Comparison of ENCODE assay signal across 8 cellular contexts in the genomic region with DNA sequence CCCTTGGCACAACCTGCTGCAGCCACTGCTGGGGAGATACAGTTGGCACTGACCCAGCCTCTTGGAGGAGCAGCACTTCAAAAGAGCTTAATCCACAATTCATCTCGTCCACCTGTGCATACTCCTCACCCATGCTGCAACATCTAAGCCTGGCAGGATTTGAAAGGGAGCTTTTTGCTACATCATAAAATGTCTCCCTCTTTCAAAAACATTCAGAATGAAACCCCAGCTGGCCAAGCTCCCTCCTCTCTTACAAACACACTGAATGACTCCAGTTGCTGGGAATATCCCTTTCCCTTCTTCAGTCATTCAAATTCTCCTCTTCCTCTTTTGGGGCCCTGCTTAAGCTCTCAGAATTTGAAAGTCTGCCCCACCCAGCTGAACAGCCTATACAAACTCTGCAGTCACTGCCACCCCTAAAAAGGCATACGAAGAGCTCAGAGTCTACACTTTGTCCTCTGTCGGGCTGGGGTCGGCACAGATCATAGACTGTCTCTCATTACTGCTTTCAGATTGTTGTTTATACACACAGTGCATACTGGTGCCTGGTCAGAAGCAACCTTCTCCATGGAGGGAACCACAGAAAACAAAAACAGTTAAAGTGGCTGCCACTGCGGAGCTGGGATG. TPM values are rescaled to one million over a fixed set of nuclear protein-coding genes. Genes with fewer than 3 reads are reported as not detected.
DNase-seq lines count a peak whose midpoint lies in the region; ATAC-seq and TF ChIP-seq lines count a peak whose summit lies in the region.

No MANE protein-coding gene starts in this region.

- intact Hi-C loops in esophagus muscularis mucosa (cut with DNase I), result no loop called here

- TF ChIP-seq POLR2A in esophagus muscularis mucosa (IDR thresholded peaks at IDR 0.05; ENCODE audit: low read depth), result no peak

- H3K27me3 ChIP-seq in hepatocyte (no peaks in the 10 kb centered on the region), esophagus muscularis mucosa (no peaks in the 10 kb centered on the region)

- peaks cover 25% of the 10 kb centered on the region for H3K79me2 ChIP-seq in hepatocyte

- no peak for TF ChIP-seq EP300 in esophagus muscularis mucosa (IDR thresholded peaks at IDR 0.05)

- H2AFZ ChIP-seq in hepatocyte, result no peak overlapping the region

- peaks cover 4% of the 10 kb centered on the region for H4K20me1 ChIP-seq in hepatocyte (ENCODE audit: insufficient read depth, poor library complexity, severe bottlenecking)

- ATAC-seq in GM21786 (IDR thresholded peaks at IDR 0.05; ENCODE audit: unreplicated experiment), result peak; percentile 67
- no peak for ATAC-seq in HG03097 (IDR thresholded peaks at IDR 0.05; ENCODE audit: low FRiP score, unreplicated experiment)

- H3K36me3 ChIP-seq in hepatocyte (replicated peaks; ENCODE audit: insufficient read depth, low read depth), result no peaks in the 10 kb centered on the region
- peaks cover 52 to 97% (median 89%) of the 10 kb centered on the region in 4 donors for H3K36me3 ChIP-seq in esophagus muscularis mucosa

- no peaks in the 10 kb centered on the region for H3K9me2 ChIP-seq in hepatocyte (replicated peaks; ENCODE audit: insufficient read depth)

- DNase-seq in DMS79 treated with DMSO at 0.1 percent for 48 hours (lab: John Stamatoyannopoulos, UW) (peak; percentile 72), RPMI8226 (peak; percentile 93), hepatocyte (ENCODE audit: low spot score) (no peak), esophagus muscularis mucosa (ENCODE audit: extremely low spot score) (no peak), DMS114 treated with DMSO at 0.1 percent for 48 hours (lab: John Stamatoyannopoulos, UW; ENCODE audit: unreplicated experiment) (no peak), middle frontal gyrus (ENCODE audit: extremely low spot score, low spot score) (no peak)

- TF ChIP-seq CTCF in hepatocyte (IDR thresholded peaks at IDR 0.05; ENCODE audit: poor library complexity), result no peak
- no peak for TF ChIP-seq CTCF in esophagus muscularis mucosa (IDR thresholded peaks at IDR 0.05)

- H3K27ac ChIP-seq in hepatocyte (peak overlapping the region; percentile 1), esophagus muscularis mucosa (replicated peaks in 1 of 4) (no peak overlapping the region)

- H3K9me3 ChIP-seq in hepatocyte (ENCODE audit: low read depth), result no peaks in the 10 kb centered on the region
- H3K9me3 ChIP-seq in esophagus muscularis mucosa, result no peaks in the 10 kb centered on the region

- H3K4me1 ChIP-seq in hepatocyte (ENCODE audit: insufficient read depth) (no peaks in the 10 kb centered on the region), esophagus muscularis mucosa (peaks cover 7 to 17% (median 13%) of the 10 kb centered on the region in 4 donors)

- WGBS in hepatocyte (ENCODE audit: low lambda C conversion rate, missing lambda C conversion rate), result 87% methylated on average over 5 of the region's 5 CpGs
- 61% methylated on average over 5 of the region's 5 CpGs for WGBS in esophagus muscularis mucosa

- H3K4me2 ChIP-seq in hepatocyte, result no peak overlapping the region

- H3K4me3 ChIP-seq in hepatocyte (no peak overlapping the region), esophagus muscularis mucosa (no peak overlapping the region)

RNA-seq across cellular contexts. Expression of a gene that starts 8.8 kb away (rescaled TPM):
- total RNA-seq in hepatocyte, result 124 and 126 TPM in 2 replicates
- 76.6 and 77.4 TPM in 2 replicates for polyA plus RNA-seq in hepatocyte
- 10 to 100 TPM; 20.3 to 26.1 (median 22.2) TPM for total RNA-seq in esophagus muscularis mucosa

RNA-seq across cellular contexts. Expression of a gene that starts 27.5 kb away (rescaled TPM):
- 282 and 286 TPM in 2 replicates for total RNA-seq in hepatocyte
- 196 and 216 TPM in 2 replicates for polyA plus RNA-seq in hepatocyte
- 100 to 1,000 TPM; 113 to 125 (median 118) TPM for total RNA-seq in esophagus muscularis mucosa

Comparison
In these comparisons a context has a peak if more than half of its experiments do, and no peak if none do; other contexts are left out.
1. DNase-seq: peak in DMS79 treated with DMSO at 0.1 percent for 48 hours (single experiment) and RPMI8226 (single experiment); none in hepatocyte (single experiment), esophagus muscularis mucosa (single experiment), DMS114 treated with DMSO at 0.1 percent for 48 hours (single experiment) and middle frontal gyrus (single experiment).